Comparison of ENCODE assay signal across 25 cellular contexts in genomic region chr17:30908717-30909420, GRCh38. TPM values are rescaled to one million over a fixed set of nuclear protein-coding genes. Genes with fewer than 3 reads are reported as not detected.
DNase-seq lines count a peak whose midpoint lies in the region; ATAC-seq and TF ChIP-seq lines count a peak whose summit lies in the region.
"Had no signal": no experiment of that assay in that cellular context is flagged by ENCODE, and none has a peak within 500 bp of the region (broad histone marks: within the 10 kb centered on the region; RNA-seq: fewer than 3 reads in every experiment).

No MANE protein-coding gene starts in this region.

- no peak overlapping the region for H3K27ac ChIP-seq in CD8-positive, alpha-beta T cell (ENCODE audit: low read depth, low read length)
- H3K27ac ChIP-seq: heart right ventricle, transverse colon had no signal

- POLR2A ChIA-PET in CD8-positive, alpha-beta T cell (lab: Charles Lee): no interaction called here
- POLR2A ChIA-PET in GM10248 (lab: Yijun Ruan, JAX) (no interaction called here), activated B cell treated with CpG ODN at 0.5 μM for 24 hours (lab: Charles Lee) (interaction anchor here (0.6 to 1.0 kb wide), 3 partner anchors 50 to 87 kb away, joined by 3 to 5 read pairs (median 4); no protein-coding TSS in a partner anchor)

- no peaks in the 10 kb centered on the region for H3K27me3 ChIP-seq in CD8-positive, alpha-beta T cell (ENCODE audit: insufficient read depth, low read length)
- H3K27me3 ChIP-seq: heart right ventricle, transverse colon had no signal

- no peaks in the 10 kb centered on the region for H3K9me3 ChIP-seq in CD8-positive, alpha-beta T cell (ENCODE audit: low read length)
- H3K9me3 ChIP-seq: heart right ventricle, transverse colon had no signal

- H3K4me1 ChIP-seq in CD8-positive, alpha-beta T cell (ENCODE audit: insufficient read depth, low read length): peaks cover 14% of the 10 kb centered on the region

- no peak for DNase-seq in CD8-positive, alpha-beta T cell
- DNase-seq in GM10248 (ENCODE audit: extremely low spot score) (peak; percentile 32), activated B cell treated with CpG ODN at 0.5 μM for 24 hours (no peak), neural crest cell (ENCODE audit: low read depth, low spot score) (no peak), hepatic stellate cell (ENCODE audit: low spot score) (no peak), HFFc6 (no peak), foreskin fibroblast (no peak)
- DNase-seq: activated CD4-positive, alpha-beta T cell treated with anti-CD3 and anti-CD28 coated beads for 36 hours; activated naive CD4-positive, alpha-beta T cell; C1 segment of cervical spinal cord; dermis blood vessel endothelial cell; endodermal cell; GDM1; heart right ventricle; KBM-7; kidney; NCI-H1105 treated with DMSO at 0.1 percent for 48 hours; NCI-H2029; NCI-H226; NCI-H69; occipital lobe; SIG-M5; stimulated activated CD4-positive, alpha-beta T cell treated with anti-CD3 and anti-CD28 coated beads, Interleukin-4, amount 100 ng/mL, for 1 hour; transverse colon had no signal

- H3K4me1 Mint-ChIP-seq in CD8-positive, alpha-beta T cell (ENCODE audit: low read depth): peaks cover 29% of the 10 kb centered on the region
- H3K4me1 Mint-ChIP-seq in activated B cell treated with CpG ODN at 0.5 μM for 24 hours (peaks cover 30% of the 10 kb centered on the region), neural crest cell (peaks cover 19% of the 10 kb centered on the region), HFFc6 (ENCODE audit: low read depth) (peaks cover 22% of the 10 kb centered on the region)

- peaks cover 17% of the 10 kb centered on the region for H3K36me3 Mint-ChIP-seq in CD8-positive, alpha-beta T cell
- peaks cover 8% of the 10 kb centered on the region for H3K36me3 Mint-ChIP-seq in activated B cell treated with CpG ODN at 0.5 μM for 24 hours (ENCODE audit: low read depth)
- H3K36me3 Mint-ChIP-seq in neural crest cell (ENCODE audit: low read depth): no peaks in the 10 kb centered on the region
- H3K36me3 Mint-ChIP-seq in HFFc6 (ENCODE audit: low read depth): peaks cover 12% of the 10 kb centered on the region
- H3K36me3 Mint-ChIP-seq: mesothelial cell of epicardium had no signal

- no peaks in the 10 kb centered on the region for H3K27me3 Mint-ChIP-seq in CD8-positive, alpha-beta T cell (ENCODE audit: low read depth)
- no peaks in the 10 kb centered on the region for H3K27me3 Mint-ChIP-seq in activated B cell treated with CpG ODN at 0.5 μM for 24 hours
- H3K27me3 Mint-ChIP-seq in neural crest cell (ENCODE audit: low read depth): no peaks in the 10 kb centered on the region
- H3K27me3 Mint-ChIP-seq in HFFc6 (ENCODE audit: insufficient read depth): no peaks in the 10 kb centered on the region; the same call in 1 of the 2 replicates
- H3K27me3 Mint-ChIP-seq: activated CD4-positive, alpha-beta T cell treated with anti-CD3 and anti-CD28 coated beads for 36 hours had no signal

- no peak for ATAC-seq in CD8-positive, alpha-beta T cell
- no peak for ATAC-seq in activated B cell treated with CpG ODN at 0.5 μM for 24 hours (ENCODE audit: low read depth)
- ATAC-seq: activated CD4-positive, alpha-beta T cell treated with anti-CD3 and anti-CD28 coated beads for 36 hours; heart right ventricle had no signal

- H3K4me3 Mint-ChIP-seq in CD8-positive, alpha-beta T cell: peak overlapping the region; percentile 13
- H3K4me3 Mint-ChIP-seq in activated B cell treated with CpG ODN at 0.5 μM for 24 hours (peak overlapping the region; percentile 2), neural crest cell (peak overlapping the region; percentile 69), HFFc6 (no peak overlapping the region)
- H3K4me3 Mint-ChIP-seq: activated CD4-positive, alpha-beta T cell treated with anti-CD3 and anti-CD28 coated beads for 36 hours; endodermal cell; mesothelial cell of epicardium had no signal

- no peaks in the 10 kb centered on the region for H3K9me3 Mint-ChIP-seq in CD8-positive, alpha-beta T cell
- H3K9me3 Mint-ChIP-seq in activated B cell treated with CpG ODN at 0.5 μM for 24 hours (no peaks in the 10 kb centered on the region), neural crest cell (no peaks in the 10 kb centered on the region), HFFc6 (no peaks in the 10 kb centered on the region)
- H3K9me3 Mint-ChIP-seq: endodermal cell, mesothelial cell of epicardium had no signal

- H3K4me3 ChIP-seq in CD8-positive, alpha-beta T cell (ENCODE audit: low read depth, low read length): no peak overlapping the region
- no peak overlapping the region for H3K4me3 ChIP-seq in foreskin fibroblast (ENCODE audit: low read depth in 1 of 2, low read length in 2 of 2)
- H3K4me3 ChIP-seq: heart right ventricle, transverse colon had no signal

- no peaks in the 10 kb centered on the region for H3K36me3 ChIP-seq in CD8-positive, alpha-beta T cell (ENCODE audit: insufficient read depth, low read length)
- H3K36me3 ChIP-seq: transverse colon had no signal

- H3K27ac Mint-ChIP-seq in CD8-positive, alpha-beta T cell: no peak overlapping the region
- H3K27ac Mint-ChIP-seq in activated B cell treated with CpG ODN at 0.5 μM for 24 hours (no peak overlapping the region), neural crest cell (ENCODE audit: unreplicated experiment) (no peak overlapping the region), HFFc6 (no peak overlapping the region)
- H3K27ac Mint-ChIP-seq: activated CD4-positive, alpha-beta T cell treated with anti-CD3 and anti-CD28 coated beads for 36 hours; endodermal cell; mesothelial cell of epicardium had no signal

- intact Hi-C loops in CD8-positive, alpha-beta T cell (cut with DNase I, micrococcal nuclease): loop anchor here in 1 of 2 experiments (5.0 kb wide), 3 partner anchors 77 to 1533 kb away; partner anchors contain the start of genes ATAD5 and PSMD11
- intact Hi-C loops in activated B cell treated with CpG ODN at 0.5 μM for 24 hours (cut with micrococcal nuclease): loop anchor here (5.0 kb wide), 3 partner anchors 102 to 1233 kb away; partner anchors contain the start of genes GOSR1 and RHOT1

- no peak for TF ChIP-seq CTCF in CD8-positive, alpha-beta T cell (IDR thresholded peaks at IDR 0.05)
- TF ChIP-seq CTCF in GM10248 (IDR thresholded peaks at IDR 0.05; ENCODE audit: control extremely low read depth, extremely low read depth, low read depth, missing control alignments) (no peak), activated B cell treated with CpG ODN at 0.5 μM for 24 hours (IDR thresholded peaks at IDR 0.05) (no peak), neural crest cell (conservative IDR thresholded peaks at IDR 0.05) (no peak), HFFc6 (IDR thresholded peaks at IDR 0.05) (no peak), foreskin fibroblast (IDR thresholded peaks at IDR 0.05; ENCODE audit: low read depth, low read length) (no peak)

- CTCF ChIA-PET in CD8-positive, alpha-beta T cell (lab: Charles Lee): no interaction called here
- CTCF ChIA-PET in GM10248 (lab: Yijun Ruan, JAX): interaction anchor here (1.5 kb wide), 1 partner anchor 10 kb away, joined by 4 read pairs; no protein-coding TSS in a partner anchor
- CTCF ChIA-PET in activated B cell treated with CpG ODN at 0.5 μM for 24 hours (lab: Charles Lee): interaction anchor here (0.7 kb wide), 2 partner anchors 98 to 307 kb away, joined by 3 read pairs; no protein-coding TSS in a partner anchor

RNA-seq across cellular contexts. Expression of gene TEFM, which starts 2.8 kb away (rescaled TPM):
- total RNA-seq in CD8-positive, alpha-beta T cell: 1 to 10 TPM; 8.4 to 8.9 TPM
- 23.0 and 25.2 TPM in 2 replicates for total RNA-seq in activated B cell treated with CpG ODN at 0.5 μM for 24 hours
- total RNA-seq in neural crest cell: 10.8 and 15.0 TPM in 2 replicates
- 10 to 100 TPM; 12.7 to 14.5 (median 13.5) TPM for total RNA-seq in HFFc6 (2021; fragmentation: NEBNext Ultra II Directional; extraction: Animal tissue kit (Norgen Biotek cat#: 25700))

RNA-seq across cellular contexts. Expression of gene ADAP2, which starts 12.9 kb away (rescaled TPM):
- total RNA-seq in CD8-positive, alpha-beta T cell: 1 to 10 TPM in 1 of 2 experiments, under 1 TPM in 1; 0.14 to 1.3 TPM
- 16.0 and 16.9 TPM in 2 replicates for total RNA-seq in activated B cell treated with CpG ODN at 0.5 μM for 24 hours
- total RNA-seq in neural crest cell: 1.7 and 2.2 TPM in 2 replicates
- total RNA-seq in HFFc6 (2021; fragmentation: NEBNext Ultra II Directional; extraction: Animal tissue kit (Norgen Biotek cat#: 25700)): under 1 TPM; 0.12 to 0.61 (median 0.37) TPM
